20 cellular contexts compared by ENCODE assay signal in genomic region chr16:24915019-24915418, GRCh38.
DNase-seq lines count a peak whose midpoint lies in the region; ATAC-seq, FAIRE-seq and TF ChIP-seq lines count a peak whose summit lies in the region.
"Had no signal": no experiment of that assay in that cellular context is flagged by ENCODE, and none has a peak within 500 bp of the region (broad histone marks: within the 10 kb centered on the region; RNA-seq: fewer than 3 reads in every experiment).

No MANE protein-coding gene starts in this region.

- no peak overlapping the region for H2AFZ ChIP-seq in H1 (ENCODE audit: low read length)

- no peak overlapping the region for H2BK15ac ChIP-seq in H1 (ENCODE audit: low read length)

- ATAC-seq in activated naive CD8-positive, alpha-beta T cell treated with anti-CD3 and anti-CD28 coated beads, Interleukin-2, amount 50 U/mL, for 24 hours, result no peak
- ATAC-seq in pancreas (peak in 3 of 4 donors; percentile 51 to 70 (median 57)), left lobe of liver (no peak)
- ATAC-seq: CD8-positive, alpha-beta T cell had no signal

- H3K36me3 Mint-ChIP-seq in activated naive CD8-positive, alpha-beta T cell treated with anti-CD3 and anti-CD28 coated beads, Interleukin-2, amount 50 U/mL, for 24 hours (ENCODE audit: low read depth), result peaks cover 13% of the 10 kb centered on the region
- peaks cover 20% of the 10 kb centered on the region for H3K36me3 Mint-ChIP-seq in activated naive CD8-positive, alpha-beta T cell treated with anti-CD3 and anti-CD28 coated beads for 36 hours
- H3K36me3 Mint-ChIP-seq in IgD-negative memory B cell, result peaks cover 11% of the 10 kb centered on the region

- H2AK5ac ChIP-seq in H1 (ENCODE audit: low read depth, low read length), result 0 out of 2 replicates have a peak overlapping the region, but pooled peaks have one; percentile 27

- H3K4ac ChIP-seq in H1 (replicated peaks; ENCODE audit: insufficient read length, low read depth, low read length), result no peak overlapping the region

- no peak overlapping the region for H2BK12ac ChIP-seq in H1 (ENCODE audit: low read depth, low read length)

- no peaks in the 10 kb centered on the region for H3K23me2 ChIP-seq in H1 (ENCODE audit: low read depth, low read length)

- peaks cover 0 to 4% (median 1%) of the 10 kb centered on the region in 4 experiments; a peak in 3 of 7 replicates for H3K4me1 ChIP-seq in H1 (replicated peaks in 1 of 4; ENCODE audit: control insufficient read depth in 3 of 4, insufficient read depth in 4 of 4, low read length in 3 of 4)
- no peaks in the 10 kb centered on the region for H3K4me1 ChIP-seq in pancreas
- H3K4me1 ChIP-seq: BE2C, HAP-1 had no signal

- TF ChIP-seq CTCF in H1 (IDR thresholded peaks at IDR 0.05; ENCODE audit: control extremely low read depth in 1 of 3, insufficient read depth in 1 of 3, low read depth in 1 of 3, low read length in 3 of 3) (no peak), pancreas (IDR thresholded peaks at IDR 0.05) (no peak)

- H3K9me3 Mint-ChIP-seq in activated naive CD8-positive, alpha-beta T cell treated with anti-CD3 and anti-CD28 coated beads, Interleukin-2, amount 50 U/mL, for 24 hours, result no peaks in the 10 kb centered on the region
- no peaks in the 10 kb centered on the region for H3K9me3 Mint-ChIP-seq in activated naive CD8-positive, alpha-beta T cell treated with anti-CD3 and anti-CD28 coated beads for 36 hours
- H3K9me3 Mint-ChIP-seq in IgD-negative memory B cell, result no peaks in the 10 kb centered on the region
- H3K9me3 Mint-ChIP-seq: CD8-positive, alpha-beta T cell had no signal

- H3K23ac ChIP-seq in H1 (ENCODE audit: insufficient read length), result no peak overlapping the region

- H3K79me2 ChIP-seq in H1 (ENCODE audit: control insufficient read depth in 1 of 2, insufficient read depth in 2 of 2, low read length in 2 of 2), result no peaks in the 10 kb centered on the region

- no peak overlapping the region for H2BK5ac ChIP-seq in H1 (ENCODE audit: low read depth, low read length)

- no peaks in the 10 kb centered on the region for H3K4me1 Mint-ChIP-seq in activated naive CD8-positive, alpha-beta T cell treated with anti-CD3 and anti-CD28 coated beads, Interleukin-2, amount 50 U/mL, for 24 hours
- H3K4me1 Mint-ChIP-seq in activated naive CD8-positive, alpha-beta T cell treated with anti-CD3 and anti-CD28 coated beads for 36 hours, result peaks cover 1% of the 10 kb centered on the region
- peaks cover 0 to 4% (median 0%) of the 10 kb centered on the region in 3 donors for H3K4me1 Mint-ChIP-seq in IgD-negative memory B cell
- H3K4me1 Mint-ChIP-seq: CD14-positive monocyte had no signal

- no peak overlapping the region for H2BK20ac ChIP-seq in H1 (ENCODE audit: low read length)

- WGBS in H1 (ENCODE audit: extremely low coverage in 1 of 2, insufficient coverage in 1 of 2, insufficient read length in 1 of 2, insufficient replicate concordance in 2 of 2, low coverage in 1 of 2, low lambda C conversion rate in 2 of 2, missing lambda C conversion rate in 1 of 2), 2 experiments, result 86% methylated on average over 2 of the region's 2 CpGs; no CpG with 5 or more reads in 1 of the 2 experiments
- WGBS in pancreas, 2 donors, result 58 to 65% methylated on average over 2 of the region's 2 CpGs

- H3K27ac ChIP-seq in H1 (ENCODE audit: low read depth, low read length) (no peak overlapping the region), pancreas (no peak overlapping the region)

- no peak overlapping the region for H3K9ac ChIP-seq in H1 (replicated peaks in 1 of 4; ENCODE audit: extremely low read depth in 1 of 4, low read depth in 3 of 4, low read length in 3 of 4)

- TF ChIP-seq EP300 in H1 (IDR thresholded peaks at IDR 0.05; ENCODE audit: borderline replicate concordance in 1 of 2, low read depth in 2 of 2, low read length in 2 of 2), result no peak

- no peaks in the 10 kb centered on the region for H3K9me3 ChIP-seq in H1 (ENCODE audit: insufficient read depth in 2 of 2, low read depth in 1 of 2, low read length in 1 of 2)
- H3K9me3 ChIP-seq in pancreas, result no peaks in the 10 kb centered on the region
- H3K9me3 ChIP-seq: BE2C, HAP-1 had no signal

- H4K20me1 ChIP-seq in H1 (replicated peaks in 1 of 2; ENCODE audit: control insufficient read depth in 1 of 2, insufficient read depth in 2 of 2, low read length in 2 of 2), result no peaks in the 10 kb centered on the region

- H3K27me3 ChIP-seq in H1 (replicated peaks in 1 of 4; ENCODE audit: control insufficient read depth in 3 of 4, extremely low read depth in 1 of 4, insufficient read depth in 3 of 4, low read length in 3 of 4), result no peaks in the 10 kb centered on the region; a peak in 1 of 7 replicates
- no peaks in the 10 kb centered on the region for H3K27me3 ChIP-seq in pancreas
- H3K27me3 ChIP-seq: BE2C had no signal

- no peak overlapping the region for H3K56ac ChIP-seq in H1 (replicated peaks; ENCODE audit: insufficient read length, low read depth, low read length)

- CTCF ChIA-PET in H1 (lab: Charles Lee; ENCODE audit: partially characterized antibody), result interaction anchor here (0.6 to 1.3 kb wide), 4 partner anchors 8 to 209 kb away, joined by 3 to 8 read pairs (median 5); no protein-coding TSS in a partner anchor

- H3K4me3 Mint-ChIP-seq in activated naive CD8-positive, alpha-beta T cell treated with anti-CD3 and anti-CD28 coated beads, Interleukin-2, amount 50 U/mL, for 24 hours, result no peak overlapping the region
- no peak overlapping the region for H3K4me3 Mint-ChIP-seq in activated naive CD8-positive, alpha-beta T cell treated with anti-CD3 and anti-CD28 coated beads for 36 hours
- H3K4me3 Mint-ChIP-seq in IgD-negative memory B cell, result no peak overlapping the region
- H3K4me3 Mint-ChIP-seq: CD14-positive monocyte; CD8-positive, alpha-beta T cell had no signal

- H3K27me3 Mint-ChIP-seq in activated naive CD8-positive, alpha-beta T cell treated with anti-CD3 and anti-CD28 coated beads, Interleukin-2, amount 50 U/mL, for 24 hours, result no peaks in the 10 kb centered on the region
- H3K27me3 Mint-ChIP-seq in activated naive CD8-positive, alpha-beta T cell treated with anti-CD3 and anti-CD28 coated beads for 36 hours, result no peaks in the 10 kb centered on the region
- H3K27me3 Mint-ChIP-seq in IgD-negative memory B cell, result no peaks in the 10 kb centered on the region

- H3K36me3 ChIP-seq in H1 (ENCODE audit: control insufficient read depth in 2 of 4, insufficient read depth in 4 of 4, low read length in 3 of 4) (peaks cover 0 to 6% (median 3%) of the 10 kb centered on the region in 4 experiments; a peak in 5 of 8 replicates), pancreas (peaks cover 0 to 19% (median 8%) of the 10 kb centered on the region in 3 donors)
- H3K36me3 ChIP-seq: HAP-1 had no signal

- intact Hi-C loops in pancreas (cut with DNase I), result no loop called here

- H3K18ac ChIP-seq in H1 (ENCODE audit: extremely low read depth, low read length), result no peak overlapping the region

- no peak for DNase-seq in activated naive CD8-positive, alpha-beta T cell treated with anti-CD3 and anti-CD28 coated beads, Interleukin-2, amount 50 U/mL, for 24 hours
- no peak for DNase-seq in activated naive CD8-positive, alpha-beta T cell treated with anti-CD3 and anti-CD28 coated beads for 36 hours
- DNase-seq in H1 (ENCODE audit: low read depth in 1 of 2, low spot score in 2 of 2) (no peak), pancreas (no peak), glomerular visceral epithelial cell (ENCODE audit: extremely low spot score) (no peak), OCI-M2 (lab: John Stamatoyannopoulos, UW; ENCODE audit: unreplicated experiment) (no peak), left lobe of liver (ENCODE audit: low spot score) (no peak)
- DNase-seq: BE2C; CD8-positive, alpha-beta T cell; COR-L47; DMS153; DMS79 treated with DMSO at 0.1 percent for 48 hours; EL; GOT3 had no signal

- H3K4me2 ChIP-seq in H1 (ENCODE audit: insufficient read depth in 1 of 2, low read depth in 2 of 2, low read length in 2 of 2), result no peak overlapping the region

- H4K91ac ChIP-seq in H1 (replicated peaks; ENCODE audit: insufficient read length, low read length), result no peak overlapping the region

- H3K79me1 ChIP-seq in H1 (ENCODE audit: low read depth, low read length), result no peaks in the 10 kb centered on the region

- H3K14ac ChIP-seq in H1 (ENCODE audit: insufficient read length), result no peak overlapping the region

- peak overlapping the region; percentile 23 for H3K27ac Mint-ChIP-seq in activated naive CD8-positive, alpha-beta T cell treated with anti-CD3 and anti-CD28 coated beads, Interleukin-2, amount 50 U/mL, for 24 hours
- H3K27ac Mint-ChIP-seq in activated naive CD8-positive, alpha-beta T cell treated with anti-CD3 and anti-CD28 coated beads for 36 hours, result no peak overlapping the region
- peak overlapping the region in 2 of 3 donors; percentile 29 to 73 for H3K27ac Mint-ChIP-seq in IgD-negative memory B cell
- H3K27ac Mint-ChIP-seq: CD8-positive, alpha-beta T cell had no signal

- no peak for TF ChIP-seq RAD21 in H1 (IDR thresholded peaks at IDR 0.05 in 1 of 2, conservative IDR thresholded peaks at IDR 0.05 in 1 of 2; ENCODE audit: low read depth in 2 of 2, low read length in 2 of 2)

- no peak for TF ChIP-seq POLR2A in H1 (IDR thresholded peaks at IDR 0.05; ENCODE audit: control extremely low read depth in 1 of 2, low read depth in 2 of 2, low read length in 2 of 2)

- POLR2A ChIA-PET in H1 (lab: Charles Lee; ENCODE audit: partially characterized antibody), result no interaction called here

- no peak for FAIRE-seq in H1 (lab: Jason Lieb, UNC)
- FAIRE-seq in pancreas (lab: Jason Lieb, UNC), result no peak
- FAIRE-seq: A204.1, D721Med, G401.6 had no signal

- H2BK120ac ChIP-seq in H1 (replicated peaks; ENCODE audit: low read depth, low read length), result no peak overlapping the region

- H3K4me3 ChIP-seq in H1 (ENCODE audit: extremely low read depth in 1 of 4, insufficient read depth in 2 of 4, low read depth in 3 of 4, low read length in 4 of 4), result no peak overlapping the region
- H3K4me3 ChIP-seq in pancreas, result no peak overlapping the region
- H3K4me3 ChIP-seq: HAP-1 had no signal

- no peak overlapping the region; the same call in 1 of the 2 replicates for H4K8ac ChIP-seq in H1 (ENCODE audit: extremely low read depth, insufficient read depth, low read length)

- H4K5ac ChIP-seq in H1 (ENCODE audit: insufficient read length, low read depth, low read length), result no peak overlapping the region

TF ChIP-seq in H1, 55 proteins besides CTCF, POLR2A, EP300 and RAD21 (continues in another document):
- TF ChIP-seq CREB1 (IDR thresholded peaks at IDR 0.05) (no peak), HDAC6 (IDR thresholded peaks at IDR 0.05; ENCODE audit: low read depth, low read length) (no peak), EGR1 (IDR thresholded peaks at IDR 0.05; ENCODE audit: borderline replicate concordance, low read depth, low read length) (no peak), ATF3 (IDR thresholded peaks at IDR 0.05; ENCODE audit: insufficient read depth, low read depth, low read length) (no peak), MAX (IDR thresholded peaks at IDR 0.05) (no peak), SP1 (IDR thresholded peaks at IDR 0.05; ENCODE audit: low read depth, low read length) (no peak)

Comparison
In these comparisons a context has a peak if more than half of its experiments do, and no peak if none do; other contexts are left out.
1. ATAC-seq: peak in pancreas (3 of 4); none in activated naive CD8-positive, alpha-beta T cell treated with anti-CD3 and anti-CD28 coated beads, Interleukin-2, amount 50 U/mL, for 24 hours (single experiment) and left lobe of liver (single experiment).